Comparison of ENCODE assay signal across 18 cellular contexts in the genomic region with DNA sequence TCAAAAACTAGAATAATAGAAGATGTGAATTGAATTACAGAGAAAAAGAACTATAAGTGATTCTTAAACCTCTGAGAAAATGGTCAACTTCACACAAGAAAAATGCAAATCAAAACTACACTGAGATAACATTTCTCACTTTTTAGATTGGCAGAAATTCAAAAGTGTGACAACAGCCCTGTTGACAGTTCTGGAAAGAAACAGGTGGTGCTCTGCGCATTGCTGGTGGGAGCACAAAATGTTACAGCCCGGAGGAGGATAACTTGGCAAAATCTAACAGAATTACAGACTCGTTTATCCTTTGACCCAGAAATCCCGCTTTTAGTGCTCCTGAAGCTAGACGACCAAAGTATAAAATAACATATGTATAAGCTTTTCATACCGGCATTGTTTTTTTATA.
"Had no signal": no experiment of that assay in that cellular context is flagged by ENCODE, and none has a peak within 500 bp of the region (broad histone marks: within the 10 kb centered on the region; RNA-seq: fewer than 3 reads in every experiment).

No MANE protein-coding gene starts in this region.

- H3K4me1 ChIP-seq: body of pancreas, esophagus muscularis mucosa, left lung, pancreas, tibial artery, uterus had no signal

- H3K27ac ChIP-seq: body of pancreas, esophagus muscularis mucosa, left lung, pancreas, tibial artery, uterus had no signal

- H3K36me3 ChIP-seq: esophagus muscularis mucosa, left lung, pancreas, tibial artery, uterus had no signal

- H3K27me3 ChIP-seq: body of pancreas, esophagus muscularis mucosa, left lung, tibial artery, uterus had no signal

- ATAC-seq: activated CD8-positive, alpha-beta T cell treated with anti-CD3 and anti-CD28 coated beads, Interleukin-2, amount 10 ng/mL, durations not matched to agents 7 days and 5 days; body of pancreas; left lung; naive thymus-derived CD4-positive, alpha-beta T cell; pancreas; sciatic nerve; stimulated activated naive B cell treated with anti-CD40 and anti-IgM and Interleukin-4, amounts not matched to agents 10 μg/mL and 1 μg/mL and 100 μg/mL, for 72 hours had no signal

- H3K4me3 ChIP-seq: body of pancreas, esophagus muscularis mucosa, left lung, pancreas, tibial artery, uterus had no signal

- DNase-seq: activated B cell treated with CpG ODN at 0.5 μM for 24 hours; activated CD4-positive, alpha-beta T cell treated with anti-CD3 and anti-CD28 coated beads, Interleukin-2, amount 10 ng/mL, durations not matched to agents 24 days and 14 days; activated CD8-positive, alpha-beta memory T cell treated with anti-CD3 and anti-CD28 coated beads, Interleukin-2, amount 50 U/mL, for 4 hours; activated CD8-positive, alpha-beta T cell treated with anti-CD3 and anti-CD28 coated beads, Interleukin-2, amount 10 ng/mL, durations not matched to agents 7 days and 5 days; activated gamma-delta T cell treated with Interleukin-2 at 50 U/mL for 16 hours; activated T-cell treated with anti-CD3 and anti-CD28 coated beads, Interleukin-2, amount 50 U/mL, for 48 hours; body of pancreas; cortex of kidney; effector CD4-positive, alpha-beta T cell; islet precursor cell; left lung; naive thymus-derived CD4-positive, alpha-beta T cell; pancreas; stimulated activated naive B cell treated with anti-CD40 and anti-IgM and Interleukin-4, amounts not matched to agents 10 μg/mL and 1 μg/mL and 100 μg/mL, for 72 hours; tibial artery; uterus had no signal

- H3K9me3 ChIP-seq: body of pancreas, esophagus muscularis mucosa, left lung, pancreas, tibial artery, uterus had no signal
